19 cellular contexts compared by ENCODE assay signal in genomic region chr2:64014628-64015027, GRCh38. TPM values are rescaled to one million over a fixed set of nuclear protein-coding genes. Genes with fewer than 3 reads are reported as not detected.
DNase-seq lines count a peak whose midpoint lies in the region; ATAC-seq, FAIRE-seq and TF ChIP-seq lines count a peak whose summit lies in the region.
"Had no signal": no experiment of that assay in that cellular context is flagged by ENCODE, and none has a peak within 500 bp of the region (broad histone marks: within the 10 kb centered on the region; RNA-seq: fewer than 3 reads in every experiment).

No MANE protein-coding gene starts in this region.

- H2AFZ ChIP-seq in Loucy (ENCODE audit: low read length) = no peak overlapping the region
- H2AFZ ChIP-seq in OCI-LY7 (ENCODE audit: low read length) = no peak overlapping the region
- H2AFZ ChIP-seq: GM23248 had no signal

- H4K20me1 ChIP-seq in Loucy (ENCODE audit: insufficient read depth, low read length, poor library complexity, severe bottlenecking) (peaks cover 30% of the 10 kb centered on the region), OCI-LY7 (ENCODE audit: insufficient read depth, low read length) (peaks cover 5% of the 10 kb centered on the region; the same call in 1 of the 2 replicates)

- H3K4me1 ChIP-seq in Loucy (ENCODE audit: insufficient read depth, low read length, poor library complexity, severe bottlenecking) = peaks cover 41% of the 10 kb centered on the region
- peaks cover 0 to 16% (median 8%) of the 10 kb centered on the region in 3 donors for H3K4me1 ChIP-seq in pancreas
- peaks cover 14% of the 10 kb centered on the region for H3K4me1 ChIP-seq in OCI-LY7 (ENCODE audit: insufficient read depth, low read length, poor library complexity, severe bottlenecking)

- H3K27me3 ChIP-seq in Loucy (ENCODE audit: insufficient read depth, low read length, poor library complexity, severe bottlenecking) (no peaks in the 10 kb centered on the region), pancreas (no peaks in the 10 kb centered on the region)

- H3K4me2 ChIP-seq in Loucy (ENCODE audit: low read depth, low read length, poor library complexity, severe bottlenecking) (peak overlapping the region; percentile 64), OCI-LY7 (ENCODE audit: low read length) (no peak overlapping the region)

- H3K36me3 ChIP-seq in Loucy (ENCODE audit: insufficient read depth, low read length) = no peaks in the 10 kb centered on the region
- H3K36me3 ChIP-seq in pancreas = no peaks in the 10 kb centered on the region
- H3K36me3 ChIP-seq in OCI-LY7 (ENCODE audit: insufficient read depth, low read length) = no peaks in the 10 kb centered on the region

- BruUV-seq in OCI-LY7 (replicated peaks; lab: Mats Ljungman, UMichigan) = no TSS peak

- no peak overlapping the region for H3K27ac ChIP-seq in pancreas
- no peak overlapping the region for H3K27ac ChIP-seq in OCI-LY7 (ENCODE audit: low read depth, low read length, poor library complexity, severe bottlenecking)
- H3K27ac ChIP-seq: GM23248 had no signal

- FAIRE-seq in D721Med (lab: Jason Lieb, UNC) = peak; percentile 53
- peak; percentile 75 for FAIRE-seq in pancreas (lab: Jason Lieb, UNC)
- no peak for FAIRE-seq in frontal cortex (lab: Jason Lieb, UNC)
- FAIRE-seq: GM12878, H1 had no signal

- intact Hi-C loops in pancreas (cut with DNase I) (no loop called here), OCI-LY7 (cut with micrococcal nuclease; ENCODE audit: unreplicated experiment) (loop anchor here (10.0 kb wide), 1 partner anchor 60 kb away; no protein-coding TSS in a partner anchor)

- no peak for ATAC-seq in pancreas
- ATAC-seq: CD8-positive, alpha-beta T cell; GM12878 had no signal

- H3F3A ChIP-seq in Loucy (ENCODE audit: low read depth) = peaks cover 2% of the 10 kb centered on the region; the same call in 1 of the 2 replicates

- WGBS in pancreas, 2 donors = 99 to 100% methylated on average over 1 of the region's 1 CpG

- POLR2A ChIA-PET in OCI-LY7 (lab: Charles Lee) = interaction anchor here (0.5 to 0.7 kb wide), 3 partner anchors 9 to 220 kb away, joined by 3 to 4 read pairs (median 3); no protein-coding TSS in a partner anchor

- H3K9me3 ChIP-seq in Loucy (ENCODE audit: insufficient read depth, low read depth, low read length) (no peaks in the 10 kb centered on the region), pancreas (no peaks in the 10 kb centered on the region), OCI-LY7 (ENCODE audit: low read length) (no peaks in the 10 kb centered on the region)
- H3K9me3 ChIP-seq: Caco-2 had no signal

- DNase-seq in D721Med (ENCODE audit: insufficient read length, low spot score) (no peak), pancreas (no peak), OCI-LY7 (ENCODE audit: low spot score) (no peak), NCI-H1417 (lab: John Stamatoyannopoulos, UW) (no peak), frontal cortex (ENCODE audit: low spot score in 2 of 2) (no peak)
- DNase-seq: C1 segment of cervical spinal cord; Caco-2; CD4-positive, CD25-positive, alpha-beta regulatory T cell; CD8-positive, alpha-beta T cell; DMS 273 treated with DMSO at 0.1 percent for 48 hours; DMS79; EL; GDM1; GM23248; H7; HCEC 1CT had no signal

- CTCF ChIA-PET in OCI-LY7 (lab: Charles Lee; ENCODE audit: unreplicated experiment) = no interaction called here

- no peak overlapping the region for H3K9ac ChIP-seq in Loucy (ENCODE audit: low read depth, low read length, poor library complexity, severe bottlenecking)
- H3K9ac ChIP-seq: GM23248 had no signal

- no peaks in the 10 kb centered on the region for H3K9me2 ChIP-seq in Loucy (replicated peaks; ENCODE audit: low read depth, low read length)
- H3K9me2 ChIP-seq in OCI-LY7 (ENCODE audit: insufficient read depth, low read length) = no peaks in the 10 kb centered on the region

- TF ChIP-seq CTCF in D721Med (IDR thresholded peaks at IDR 0.05; ENCODE audit: insufficient read depth, missing control alignments) = no peak
- TF ChIP-seq CTCF in Loucy (conservative IDR thresholded peaks at IDR 0.05; ENCODE audit: low read length) = no peak
- no peak for TF ChIP-seq CTCF in pancreas (IDR thresholded peaks at IDR 0.05)
- TF ChIP-seq CTCF in OCI-LY7 (conservative IDR thresholded peaks at IDR 0.05; ENCODE audit: low read length) = no peak

- H3K79me2 ChIP-seq in Loucy (ENCODE audit: insufficient read depth, low read length) (peaks cover 69% of the 10 kb centered on the region), OCI-LY7 (ENCODE audit: insufficient read depth, low read depth, low read length) (peaks cover 75% of the 10 kb centered on the region)

- H3K4me3 ChIP-seq in Loucy (ENCODE audit: low read length, poor library complexity, severe bottlenecking) (peak overlapping the region; percentile 8), pancreas (no peak overlapping the region), OCI-LY7 (ENCODE audit: low read depth, low read length, poor library complexity, severe bottlenecking) (no peak overlapping the region)
- H3K4me3 ChIP-seq: GM12878, GM23248 had no signal

RNA-seq across cellular contexts. Expression of gene VPS54, which starts 4.6 kb away (rescaled TPM):
- total RNA-seq in pancreas = 10 to 100 TPM; 11.1 to 18.1 (median 13.0) TPM
- polyA plus RNA-seq in pancreas = 10 to 100 TPM in 1 of 2 donors, 1 to 10 TPM in 1; 7.9 to 17.8 TPM
- 12.9 and 14.7 TPM in 2 replicates for total RNA-seq in OCI-LY7 (2014; rRNA removed; shearing (Covaris generic))
- total RNA-seq in OCI-LY7 (2022) = 17.8 and 19.0 TPM in 2 replicates
- 38.7 TPM for total RNA-seq in frontal cortex
